1 cellular context compared by ENCODE assay signal in the genomic region with DNA sequence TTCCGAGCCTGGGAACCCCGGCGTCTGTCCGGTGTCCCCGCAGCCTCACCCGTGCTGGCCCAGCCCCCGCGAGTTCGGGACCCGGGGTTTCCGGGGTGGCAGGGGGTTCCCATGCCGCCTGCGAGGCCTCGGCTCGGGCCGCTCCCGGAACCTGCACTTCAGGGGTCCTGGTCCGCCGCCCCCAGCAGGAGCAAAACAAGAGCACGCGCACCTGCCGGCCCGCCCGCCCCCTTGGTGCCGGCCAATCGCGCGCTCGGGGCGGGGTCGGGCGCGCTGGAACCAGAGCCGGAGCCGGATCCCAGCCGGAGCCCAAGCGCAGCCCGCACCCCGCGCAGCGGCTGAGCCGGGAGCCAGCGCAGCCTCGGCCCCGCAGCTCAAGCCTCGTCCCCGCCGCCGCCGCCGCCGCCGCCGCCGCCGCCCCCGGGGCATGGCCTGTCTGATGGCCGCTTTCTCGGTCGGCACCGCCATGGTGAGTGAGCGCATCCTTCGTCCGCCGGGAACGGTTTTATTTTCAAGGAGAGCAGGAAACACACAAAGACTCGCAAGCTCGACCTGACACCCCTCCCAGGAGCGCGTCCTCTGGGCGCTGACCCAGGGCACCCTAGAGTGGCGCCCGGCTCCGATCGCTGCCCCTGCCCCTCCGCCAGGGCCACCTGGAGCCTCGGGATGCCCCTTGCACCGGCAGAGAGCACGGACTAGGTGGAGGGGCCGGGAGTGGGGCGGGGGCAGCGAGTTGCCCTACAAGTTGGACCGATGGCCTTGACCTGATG.
TF ChIP-seq lines count a peak whose summit lies in the region.

A gene (plus strand): TSS at position 305 of the 770 bp plus-strand sequence. CDS start 123 bp downstream, at position 428.

TF ChIP-seq in GM12878, 131 proteins besides CTCF, POLR2A, EP300 and RAD21 (continued from another document):
- TF ChIP-seq, protein P1, sequence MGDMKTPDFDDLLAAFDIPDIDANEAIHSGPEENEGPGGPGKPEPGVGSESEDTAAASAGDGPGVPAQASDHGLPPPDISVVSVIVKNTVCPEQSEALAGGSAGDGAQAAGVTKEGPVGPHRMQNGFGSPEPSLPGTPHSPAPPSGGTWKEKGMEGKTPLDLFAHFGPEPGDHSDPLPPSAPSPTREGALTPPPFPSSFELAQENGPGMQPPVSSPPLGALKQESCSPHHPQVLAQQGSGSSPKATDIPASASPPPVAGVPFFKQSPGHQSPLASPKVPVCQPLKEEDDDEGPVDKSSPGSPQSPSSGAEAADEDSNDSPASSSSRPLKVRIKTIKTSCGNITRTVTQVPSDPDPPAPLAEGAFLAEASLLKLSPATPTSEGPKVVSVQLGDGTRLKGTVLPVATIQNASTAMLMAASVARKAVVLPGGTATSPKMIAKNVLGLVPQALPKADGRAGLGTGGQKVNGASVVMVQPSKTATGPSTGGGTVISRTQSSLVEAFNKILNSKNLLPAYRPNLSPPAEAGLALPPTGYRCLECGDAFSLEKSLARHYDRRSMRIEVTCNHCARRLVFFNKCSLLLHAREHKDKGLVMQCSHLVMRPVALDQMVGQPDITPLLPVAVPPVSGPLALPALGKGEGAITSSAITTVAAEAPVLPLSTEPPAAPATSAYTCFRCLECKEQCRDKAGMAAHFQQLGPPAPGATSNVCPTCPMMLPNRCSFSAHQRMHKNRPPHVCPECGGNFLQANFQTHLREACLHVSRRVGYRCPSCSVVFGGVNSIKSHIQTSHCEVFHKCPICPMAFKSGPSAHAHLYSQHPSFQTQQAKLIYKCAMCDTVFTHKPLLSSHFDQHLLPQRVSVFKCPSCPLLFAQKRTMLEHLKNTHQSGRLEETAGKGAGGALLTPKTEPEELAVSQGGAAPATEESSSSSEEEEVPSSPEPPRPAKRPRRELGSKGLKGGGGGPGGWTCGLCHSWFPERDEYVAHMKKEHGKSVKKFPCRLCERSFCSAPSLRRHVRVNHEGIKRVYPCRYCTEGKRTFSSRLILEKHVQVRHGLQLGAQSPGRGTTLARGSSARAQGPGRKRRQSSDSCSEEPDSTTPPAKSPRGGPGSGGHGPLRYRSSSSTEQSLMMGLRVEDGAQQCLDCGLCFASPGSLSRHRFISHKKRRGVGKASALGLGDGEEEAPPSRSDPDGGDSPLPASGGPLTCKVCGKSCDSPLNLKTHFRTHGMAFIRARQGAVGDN (IDR thresholded peaks at IDR 0.05) = 0 out of 2 replicates have a peak, but pooled peaks have one; percentile 28
- TF ChIP-seq GATAD2B (conservative IDR thresholded peaks at IDR 0.05; ENCODE audit: low read depth) (peak; percentile 64), LARP7 (IDR thresholded peaks at IDR 0.05) (peak; percentile 75; the same call in 1 of the 2 replicates), SREBF1 (IDR thresholded peaks at IDR 0.05; ENCODE audit: low read length) (no peak), FOXK2 (IDR thresholded peaks at IDR 0.05) (0 out of 2 replicates have a peak, but pooled peaks have one; percentile 29)
- TF ChIP-seq, protein P2, sequence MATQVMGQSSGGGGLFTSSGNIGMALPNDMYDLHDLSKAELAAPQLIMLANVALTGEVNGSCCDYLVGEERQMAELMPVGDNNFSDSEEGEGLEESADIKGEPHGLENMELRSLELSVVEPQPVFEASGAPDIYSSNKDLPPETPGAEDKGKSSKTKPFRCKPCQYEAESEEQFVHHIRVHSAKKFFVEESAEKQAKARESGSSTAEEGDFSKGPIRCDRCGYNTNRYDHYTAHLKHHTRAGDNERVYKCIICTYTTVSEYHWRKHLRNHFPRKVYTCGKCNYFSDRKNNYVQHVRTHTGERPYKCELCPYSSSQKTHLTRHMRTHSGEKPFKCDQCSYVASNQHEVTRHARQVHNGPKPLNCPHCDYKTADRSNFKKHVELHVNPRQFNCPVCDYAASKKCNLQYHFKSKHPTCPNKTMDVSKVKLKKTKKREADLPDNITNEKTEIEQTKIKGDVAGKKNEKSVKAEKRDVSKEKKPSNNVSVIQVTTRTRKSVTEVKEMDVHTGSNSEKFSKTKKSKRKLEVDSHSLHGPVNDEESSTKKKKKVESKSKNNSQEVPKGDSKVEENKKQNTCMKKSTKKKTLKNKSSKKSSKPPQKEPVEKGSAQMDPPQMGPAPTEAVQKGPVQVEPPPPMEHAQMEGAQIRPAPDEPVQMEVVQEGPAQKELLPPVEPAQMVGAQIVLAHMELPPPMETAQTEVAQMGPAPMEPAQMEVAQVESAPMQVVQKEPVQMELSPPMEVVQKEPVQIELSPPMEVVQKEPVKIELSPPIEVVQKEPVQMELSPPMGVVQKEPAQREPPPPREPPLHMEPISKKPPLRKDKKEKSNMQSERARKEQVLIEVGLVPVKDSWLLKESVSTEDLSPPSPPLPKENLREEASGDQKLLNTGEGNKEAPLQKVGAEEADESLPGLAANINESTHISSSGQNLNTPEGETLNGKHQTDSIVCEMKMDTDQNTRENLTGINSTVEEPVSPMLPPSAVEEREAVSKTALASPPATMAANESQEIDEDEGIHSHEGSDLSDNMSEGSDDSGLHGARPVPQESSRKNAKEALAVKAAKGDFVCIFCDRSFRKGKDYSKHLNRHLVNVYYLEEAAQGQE (IDR thresholded peaks at IDR 0.05; ENCODE audit: low read depth, low read length) = no peak
